Comparison of ENCODE assay signal across 8 cellular contexts in genomic region chr10:51879238-51879637, GRCh38.
DNase-seq lines count a peak whose midpoint lies in the region; ATAC-seq, FAIRE-seq and TF ChIP-seq lines count a peak whose summit lies in the region.

No MANE protein-coding gene starts in this region.

- no peak for TF ChIP-seq RAD21 in SK-N-SH (IDR thresholded peaks at IDR 0.05; ENCODE audit: low read length)

- no peak overlapping the region for H2AFZ ChIP-seq in SK-N-SH (ENCODE audit: low read depth)
- no peak overlapping the region for H2AFZ ChIP-seq in fibroblast of lung (ENCODE audit: low read length)

- TF ChIP-seq CTCF in SK-N-SH (IDR thresholded peaks at IDR 0.05) (no peak), fibroblast of lung (conservative IDR thresholded peaks at IDR 0.05 in 1 of 2, IDR thresholded peaks at IDR 0.05 in 1 of 2; ENCODE audit: low read depth in 1 of 2, low read length in 2 of 2) (no peak), Peyer's patch (IDR thresholded peaks at IDR 0.05) (no peak)

- peaks cover 0 to 10% of the 10 kb centered on the region in 2 experiments; a peak in 2 of 4 replicates for H3K4me1 ChIP-seq in SK-N-SH (ENCODE audit: control insufficient read depth in 1 of 2, insufficient read depth in 2 of 2, low read depth in 1 of 2, low read length in 1 of 2)
- peaks cover 7% of the 10 kb centered on the region for H3K4me1 ChIP-seq in fibroblast of lung (ENCODE audit: control insufficient read depth, extremely low read depth, insufficient read depth, low read length)
- no peaks in the 10 kb centered on the region for H3K4me1 ChIP-seq in small intestine (ENCODE audit: control insufficient read depth in 2 of 2, insufficient read depth in 1 of 2, low read depth in 1 of 2, low read length in 1 of 2)
- H3K4me1 ChIP-seq in Peyer's patch = no peaks in the 10 kb centered on the region

- no peak for TF ChIP-seq POLR2A in Peyer's patch (IDR thresholded peaks at IDR 0.05)

- CTCF ChIA-PET in SK-N-SH (lab: Yijun Ruan, JAX) = interaction anchor here (1.3 kb wide), 1 partner anchor 26 kb away, joined by 4 read pairs; no protein-coding TSS in a partner anchor

- H4K20me1 ChIP-seq in SK-N-SH (ENCODE audit: insufficient read depth) (no peaks in the 10 kb centered on the region), fibroblast of lung (ENCODE audit: control insufficient read depth, extremely low read depth, insufficient read depth, low read length) (no peaks in the 10 kb centered on the region)

- WGBS in SK-N-SH (ENCODE audit: low lambda C conversion rate) = 0% methylated on average over 1 of the region's 1 CpG
- 14 to 23% (median 16%) methylated on average over 1 of the region's 1 CpG for WGBS in small intestine, 3 donors

- no peak overlapping the region for H3K9ac ChIP-seq in SK-N-SH
- no peak overlapping the region for H3K9ac ChIP-seq in fibroblast of lung (ENCODE audit: insufficient read depth, low read length)

- H3K9me3 ChIP-seq in SK-N-SH (no peaks in the 10 kb centered on the region), fibroblast of lung (ENCODE audit: control insufficient read depth, insufficient read depth, low read depth, low read length) (no peaks in the 10 kb centered on the region), small intestine (ENCODE audit: control insufficient read depth, low read depth) (no peaks in the 10 kb centered on the region), Peyer's patch (peaks cover 0 to 3% (median 0%) of the 10 kb centered on the region in 4 donors)

- H3F3A ChIP-seq in SK-N-SH (replicated peaks; ENCODE audit: insufficient read depth) = peaks cover 10% of the 10 kb centered on the region

- no peak for TF ChIP-seq EP300 in SK-N-SH (IDR thresholded peaks at IDR 0.05; ENCODE audit: borderline replicate concordance in 1 of 2, low read depth in 1 of 2, low read length in 1 of 2)

- peak; percentile 25 for DNase-seq in stimulated activated CD4-positive, alpha-beta T cell treated with anti-CD3 and anti-CD28 coated beads, Interleukin-15, amount 100 ng/mL, for 24 hours
- DNase-seq in stimulated activated CD4-positive, alpha-beta T cell treated with anti-CD3 and anti-CD28 coated beads, Interleukin-2, amount 100 ng/mL, for 48 hours = no peak
- DNase-seq in SK-N-SH (no peak), fibroblast of lung (ENCODE audit: low read depth in 2 of 2) (peak; percentile 98 to 99), small intestine (peak; percentile 5), HuH-7.5 (ENCODE audit: low spot score) (no peak), Peyer's patch (no peak)

- no peaks in the 10 kb centered on the region for H3K27me3 ChIP-seq in SK-N-SH (ENCODE audit: insufficient read depth)
- H3K27me3 ChIP-seq in fibroblast of lung (ENCODE audit: control insufficient read depth, insufficient read depth, low read length) = no peaks in the 10 kb centered on the region
- no peaks in the 10 kb centered on the region for H3K27me3 ChIP-seq in small intestine (ENCODE audit: control insufficient read depth in 2 of 2, insufficient read depth in 2 of 2, low read length in 2 of 2)
- H3K27me3 ChIP-seq in Peyer's patch = no peaks in the 10 kb centered on the region

- H3K27ac ChIP-seq in SK-N-SH (ENCODE audit: low read depth in 2 of 2, low read length in 1 of 2) (peak overlapping the region; percentile 72 to 83), fibroblast of lung (ENCODE audit: insufficient read depth, low read length) (peak overlapping the region; percentile 78), small intestine (ENCODE audit: low read depth in 1 of 2, low read length in 1 of 2) (peak overlapping the region in 1 of 2 donors; percentile 21), Peyer's patch (no peak overlapping the region)

- H3K79me2 ChIP-seq in SK-N-SH (ENCODE audit: insufficient read depth) (no peaks in the 10 kb centered on the region), fibroblast of lung (ENCODE audit: control insufficient read depth, insufficient read depth, low read length) (no peaks in the 10 kb centered on the region)

- no peak overlapping the region for H3K4me2 ChIP-seq in SK-N-SH
- peak overlapping the region; percentile 26 for H3K4me2 ChIP-seq in fibroblast of lung (ENCODE audit: extremely low read depth, insufficient read depth, low read length)

- no peak overlapping the region for H3K4me3 ChIP-seq in SK-N-SH (ENCODE audit: low read depth in 2 of 2, low read length in 1 of 2)
- H3K4me3 ChIP-seq in fibroblast of lung (replicated peaks in 1 of 4; ENCODE audit: control extremely low read depth in 1 of 4, insufficient read depth in 1 of 4, low read depth in 3 of 4, low read length in 4 of 4) = no peak overlapping the region
- H3K4me3 ChIP-seq in small intestine (ENCODE audit: low read depth in 1 of 2, low read length in 2 of 2) = no peak overlapping the region
- H3K4me3 ChIP-seq in Peyer's patch = no peak overlapping the region

- peak; percentile 93 for ATAC-seq in HG02885 (IDR thresholded peaks at IDR 0.05; ENCODE audit: poor library complexity, unreplicated experiment)

- POLR2A ChIA-PET in SK-N-SH (lab: Yijun Ruan, JAX) = no interaction called here

- H3K36me3 ChIP-seq in SK-N-SH (replicated peaks in 1 of 2; ENCODE audit: control insufficient read depth in 1 of 2, insufficient read depth in 2 of 2, low read length in 1 of 2) (no peaks in the 10 kb centered on the region), fibroblast of lung (ENCODE audit: control insufficient read depth, insufficient read depth, low read length) (no peaks in the 10 kb centered on the region), small intestine (ENCODE audit: control insufficient read depth in 2 of 2, insufficient read depth in 2 of 2, low read length in 2 of 2) (no peaks in the 10 kb centered on the region), Peyer's patch (no peaks in the 10 kb centered on the region)

- FAIRE-seq in small intestine (lab: Jason Lieb, UNC) = no peak

- no peaks in the 10 kb centered on the region for H3K9me2 ChIP-seq in SK-N-SH

TF ChIP-seq in SK-N-SH, 30 proteins besides CTCF, POLR2A, EP300 and RAD21 (continues in another document):
- TF ChIP-seq YY1 (IDR thresholded peaks at IDR 0.05; ENCODE audit: low read depth) = no peak
- TF ChIP-seq FOSL2 (IDR thresholded peaks at IDR 0.05; ENCODE audit: borderline replicate concordance, low read depth) = peak; percentile 43; the same call in 1 of the 2 replicates
- no peak for TF ChIP-seq MEF2A (IDR thresholded peaks at IDR 0.05; ENCODE audit: borderline replicate concordance, low read depth)
- no peak for TF ChIP-seq USF2 (IDR thresholded peaks at IDR 0.05; ENCODE audit: borderline replicate concordance, low read depth, low read length)
- TF ChIP-seq USF1 (IDR thresholded peaks at IDR 0.05; ENCODE audit: borderline replicate concordance, low read depth) = 0 out of 2 replicates have a peak, but pooled peaks have one; percentile 8
- no peak for TF ChIP-seq POLR2AphosphoS5 (IDR thresholded peaks at IDR 0.05; ENCODE audit: low read depth, low read length)
- no peak for TF ChIP-seq RCOR1 (IDR thresholded peaks at IDR 0.05; ENCODE audit: low read length)
- no peak for TF ChIP-seq EZH2phosphoT487 (IDR thresholded peaks at IDR 0.05; ENCODE audit: borderline replicate concordance, low read depth)
- TF ChIP-seq MAX (IDR thresholded peaks at IDR 0.05; ENCODE audit: low read depth) = no peak
- TF ChIP-seq ZBTB33 (IDR thresholded peaks at IDR 0.05; ENCODE audit: borderline replicate concordance, low read depth) = no peak
- TF ChIP-seq FOXJ3 (CRISPR knock-in tag; IDR thresholded peaks at IDR 0.05) = no peak
- no peak for TF ChIP-seq RFX5 (IDR thresholded peaks at IDR 0.05; ENCODE audit: low read length)
- no peak for TF ChIP-seq GATA2 (CRISPR knock-in tag; IDR thresholded peaks at IDR 0.05)
- TF ChIP-seq SIN3A (IDR thresholded peaks at IDR 0.05; ENCODE audit: borderline replicate concordance, low read depth, low read length) = no peak
- no peak for TF ChIP-seq MXI1 (IDR thresholded peaks at IDR 0.05; ENCODE audit: low read depth, low read length)

Comparison
In these comparisons a context has a peak if more than half of its experiments do, and no peak if none do; other contexts are left out.
1. DNase-seq: peak in stimulated activated CD4-positive, alpha-beta T cell treated with anti-CD3 and anti-CD28 coated beads, Interleukin-15, amount 100 ng/mL, for 24 hours (single experiment), fibroblast of lung (2 of 2) and small intestine (single experiment); none in stimulated activated CD4-positive, alpha-beta T cell treated with anti-CD3 and anti-CD28 coated beads, Interleukin-2, amount 100 ng/mL, for 48 hours (0 of 2), SK-N-SH (single experiment), HuH-7.5 (single experiment) and Peyer's patch (0 of 3).
2. H3K27ac ChIP-seq: peak in SK-N-SH (2 of 2) and fibroblast of lung (single experiment); none in Peyer's patch (0 of 4).